In genomic region chr11:128207861-128208321, GRCh38 we compare ENCODE assay signal across 10 cellular contexts.
DNase-seq lines count a peak whose midpoint lies in the region; TF ChIP-seq lines count a peak whose summit lies in the region.
"Had no signal": no experiment of that assay in that cellular context is flagged by ENCODE, and none has a peak within 500 bp of the region (broad histone marks: within the 10 kb centered on the region; RNA-seq: fewer than 3 reads in every experiment).

No MANE protein-coding gene starts in this region.

- H3K36me3 ChIP-seq in SK-N-SH (replicated peaks in 1 of 2; ENCODE audit: control insufficient read depth in 1 of 2, insufficient read depth in 2 of 2, low read length in 1 of 2), result peaks cover 0 to 4% of the 10 kb centered on the region in 2 experiments

- CTCF ChIA-PET in SK-N-SH (lab: Yijun Ruan, JAX), result no interaction called here

- no peaks in the 10 kb centered on the region for H3K9me3 ChIP-seq in SK-N-SH

- no peaks in the 10 kb centered on the region for H3K79me2 ChIP-seq in SK-N-SH (ENCODE audit: insufficient read depth)
- H3K79me2 ChIP-seq: parathyroid adenoma had no signal

- no peaks in the 10 kb centered on the region for H4K20me1 ChIP-seq in SK-N-SH (ENCODE audit: insufficient read depth)

- peak in 1 of 2 experiments; percentile 70; a peak in 1 of 4 replicates for TF ChIP-seq EP300 in SK-N-SH (IDR thresholded peaks at IDR 0.05; ENCODE audit: borderline replicate concordance in 1 of 2, low read depth in 1 of 2, low read length in 1 of 2)

- TF ChIP-seq CTCF in SK-N-SH (IDR thresholded peaks at IDR 0.05) (no peak), fibroblast of the aortic adventitia (IDR thresholded peaks at IDR 0.05; ENCODE audit: insufficient read depth, low read length) (no peak), retinal pigment epithelial cell (conservative IDR thresholded peaks at IDR 0.05; ENCODE audit: low read depth, low read length) (no peak)

- TF ChIP-seq RAD21 in SK-N-SH (IDR thresholded peaks at IDR 0.05; ENCODE audit: low read length), result no peak

- H3K9me2 ChIP-seq in SK-N-SH, result no peaks in the 10 kb centered on the region

- 0 out of 2 replicates have a peak overlapping the region, but pooled peaks have one; percentile 10 for H2AFZ ChIP-seq in SK-N-SH (ENCODE audit: low read depth)
- H2AFZ ChIP-seq: parathyroid adenoma had no signal

- H3K9ac ChIP-seq in SK-N-SH, result peak overlapping the region; percentile 69; the same call in 1 of the 2 replicates
- H3K9ac ChIP-seq: parathyroid adenoma had no signal

- peaks cover 0 to 37% of the 10 kb centered on the region in 2 experiments; a peak in 3 of 4 replicates for H3K4me1 ChIP-seq in SK-N-SH (ENCODE audit: control insufficient read depth in 1 of 2, insufficient read depth in 2 of 2, low read depth in 1 of 2, low read length in 1 of 2)
- H3K4me1 ChIP-seq: parathyroid adenoma had no signal

- peak overlapping the region; percentile 74 for H3K4me2 ChIP-seq in SK-N-SH

- H3K4me3 ChIP-seq in SK-N-SH (ENCODE audit: low read depth in 2 of 2, low read length in 1 of 2), result 0 out of 4 replicates have a peak overlapping the region, but pooled peaks of 1 of the 2 experiments have one; percentile 18
- H3K4me3 ChIP-seq in fibroblast of the aortic adventitia (ENCODE audit: low read depth, low read length), result no peak overlapping the region
- no peak overlapping the region for H3K4me3 ChIP-seq in retinal pigment epithelial cell (ENCODE audit: low read length)

- peaks cover 49% of the 10 kb centered on the region for H3F3A ChIP-seq in SK-N-SH (replicated peaks; ENCODE audit: insufficient read depth)

- no peaks in the 10 kb centered on the region for H3K27me3 ChIP-seq in SK-N-SH (ENCODE audit: insufficient read depth)

- H3K27ac ChIP-seq in SK-N-SH (ENCODE audit: low read depth in 2 of 2, low read length in 1 of 2), result peak overlapping the region; percentile 29 to 95; a peak in 3 of 4 replicates
- H3K27ac ChIP-seq: parathyroid adenoma had no signal

- POLR2A ChIA-PET in SK-N-SH (lab: Yijun Ruan, JAX), result no interaction called here

- 44% methylated on average over 3 of the region's 3 CpGs for WGBS in SK-N-SH (ENCODE audit: low lambda C conversion rate)

- DNase-seq in GM04503 (ENCODE audit: low read depth) (peak; percentile 79), SK-N-SH (no peak), fibroblast of the aortic adventitia (ENCODE audit: low read depth) (peak; percentile 99), retinal pigment epithelial cell (ENCODE audit: low read depth) (peak; percentile 62), SHP77 treated with DMSO at 0.1 percent for 48 hours (lab: John Stamatoyannopoulos, UW) (no peak), NOMO-1 treated with DMSO at 0.1 percent for 48 hours (lab: John Stamatoyannopoulos, UW; ENCODE audit: unreplicated experiment) (no peak), SKM-1 (lab: John Stamatoyannopoulos, UW; ENCODE audit: unreplicated experiment) (no peak)
- no peak for DNase-seq in effector CD4-positive, alpha-beta T cell
- DNase-seq: activated naive CD8-positive, alpha-beta T cell treated with anti-CD3 and anti-CD28 coated beads for 36 hours had no signal

TF ChIP-seq in SK-N-SH, 30 proteins besides CTCF, POLR2A, EP300 and RAD21:
- TF ChIP-seq SIN3A (IDR thresholded peaks at IDR 0.05; ENCODE audit: borderline replicate concordance, low read depth, low read length), result no peak
- TF ChIP-seq REST (IDR thresholded peaks at IDR 0.05; ENCODE audit: low read depth, low read length), result no peak
- TF ChIP-seq RFX5 (IDR thresholded peaks at IDR 0.05; ENCODE audit: low read length), result no peak
- TF ChIP-seq FOXM1 (IDR thresholded peaks at IDR 0.05; ENCODE audit: low read depth), result no peak
- no peak for TF ChIP-seq MAX (IDR thresholded peaks at IDR 0.05; ENCODE audit: low read depth)
- no peak for TF ChIP-seq GABPA (IDR thresholded peaks at IDR 0.05; ENCODE audit: low read depth)
- peak; percentile 45 for TF ChIP-seq PBX3 (IDR thresholded peaks at IDR 0.05)
- TF ChIP-seq RXRA (IDR thresholded peaks at IDR 0.05; ENCODE audit: borderline replicate concordance, low read depth), result peak; percentile 49; the same call in 1 of the 2 replicates
- peak; percentile 73 for TF ChIP-seq FOSL2 (IDR thresholded peaks at IDR 0.05; ENCODE audit: borderline replicate concordance, low read depth)
- peak; percentile 71 for TF ChIP-seq JUND (IDR thresholded peaks at IDR 0.05)
- TF ChIP-seq POLR2AphosphoS5 (IDR thresholded peaks at IDR 0.05; ENCODE audit: low read depth, low read length), result no peak
- no peak for TF ChIP-seq YY1 (IDR thresholded peaks at IDR 0.05; ENCODE audit: low read depth)
- no peak; the same call in 1 of the 2 replicates for TF ChIP-seq MEF2A (IDR thresholded peaks at IDR 0.05; ENCODE audit: borderline replicate concordance, low read depth)
- peak; percentile 23; the same call in 1 of the 2 replicates for TF ChIP-seq TCF12 (IDR thresholded peaks at IDR 0.05)
- no peak for TF ChIP-seq USF2 (IDR thresholded peaks at IDR 0.05; ENCODE audit: borderline replicate concordance, low read depth, low read length)
- no peak for TF ChIP-seq FOXJ3 (CRISPR knock-in tag; IDR thresholded peaks at IDR 0.05)
- no peak for TF ChIP-seq USF1 (IDR thresholded peaks at IDR 0.05; ENCODE audit: borderline replicate concordance, low read depth)

Comparison
In these comparisons a context has a peak if more than half of its experiments do, and no peak if none do; other contexts are left out.
1. DNase-seq: peak in GM04503 (single experiment), fibroblast of the aortic adventitia (single experiment) and retinal pigment epithelial cell (single experiment); none in SK-N-SH (single experiment), effector CD4-positive, alpha-beta T cell (single experiment), SHP77 treated with DMSO at 0.1 percent for 48 hours (single experiment), NOMO-1 treated with DMSO at 0.1 percent for 48 hours (single experiment) and SKM-1 (single experiment).